ENCODE assay signal across 10 cellular contexts in genomic region chr19:19105365-19106060, GRCh38. TPM values are rescaled to one million over a fixed set of nuclear protein-coding genes. Genes with fewer than 3 reads are reported as not detected.
DNase-seq lines count a peak whose midpoint lies in the region; ATAC-seq, FAIRE-seq and TF ChIP-seq lines count a peak whose summit lies in the region.
"Had no signal": no experiment of that assay in that cellular context is flagged by ENCODE, and none has a peak within 500 bp of the region (broad histone marks: within the 10 kb centered on the region; RNA-seq: fewer than 3 reads in every experiment).

No MANE protein-coding gene starts in this region.

- no peaks in the 10 kb centered on the region for H3K9me1 ChIP-seq in K562 (ENCODE audit: control insufficient read depth, insufficient read depth, low read length)

- no peaks in the 10 kb centered on the region for H3K9me3 Mint-ChIP-seq in activated CD4-positive, alpha-beta T cell treated with anti-CD3 and anti-CD28 coated beads for 36 hours (ENCODE audit: low read depth)
- H3K9me3 Mint-ChIP-seq in activated CD4-positive, alpha-beta T cell treated with anti-CD3 and anti-CD28 coated beads, Interleukin-2, amount 10 ng/mL, durations not matched to agents 24 days and 14 days = no peaks in the 10 kb centered on the region
- H3K9me3 Mint-ChIP-seq: CD4-positive, alpha-beta memory T cell had no signal

- peak; percentile 92 for FAIRE-seq in K562 (lab: Jason Lieb, UNC)

- intact Hi-C loops in activated CD4-positive, alpha-beta T cell treated with anti-CD3 and anti-CD28 coated beads for 36 hours (cut with DNase I, micrococcal nuclease) = no loop called here
- intact Hi-C loops in activated CD4-positive, alpha-beta T cell treated with anti-CD3 and anti-CD28 coated beads, Interleukin-2, amount 10 ng/mL, durations not matched to agents 24 days and 14 days (cut with micrococcal nuclease) = no loop called here
- intact Hi-C loops in K562 (cut with micrococcal nuclease) = loop anchor here (2.0 kb wide), 1 partner anchor 73 kb away; the partner anchor contains the start of genes ARMC6 and SUGP2

- POLR2A ChIA-PET in activated CD4-positive, alpha-beta T cell treated with anti-CD3 and anti-CD28 coated beads for 36 hours (lab: Charles Lee) = no interaction called here
- POLR2A ChIA-PET in K562 (lab: Yijun Ruan, JAX) = interaction anchor here (0.6 kb wide), 1 partner anchor 18 kb away, joined by 3 read pairs; no protein-coding TSS in a partner anchor

- H3K27me3 ChIP-seq in K562 (ENCODE audit: control insufficient read depth in 2 of 2, insufficient read depth in 2 of 2, low read length in 2 of 2) = no peaks in the 10 kb centered on the region

- no TSS peak for BruUV-seq in K562 (replicated peaks; lab: Mats Ljungman, UMichigan)

- no peaks in the 10 kb centered on the region for H3K9me3 ChIP-seq in K562 (replicated peaks; ENCODE audit: control insufficient read depth, insufficient read depth, low read depth, low read length)

- H3K27ac Mint-ChIP-seq in activated CD4-positive, alpha-beta T cell treated with anti-CD3 and anti-CD28 coated beads for 36 hours = no peak overlapping the region
- no peak overlapping the region for H3K27ac Mint-ChIP-seq in activated CD4-positive, alpha-beta T cell treated with anti-CD3 and anti-CD28 coated beads, Interleukin-2, amount 10 ng/mL, durations not matched to agents 24 days and 14 days

- H3K4me2 ChIP-seq in K562 (ENCODE audit: insufficient read depth, low read length) = peak overlapping the region; percentile 83

- no peak for ATAC-seq in activated CD4-positive, alpha-beta T cell treated with anti-CD3 and anti-CD28 coated beads for 36 hours
- ATAC-seq in K562 = peak; percentile 96

- TF ChIP-seq CTCF in K562 (IDR thresholded peaks at IDR 0.05 in 2 of 3, conservative IDR thresholded peaks at IDR 0.05 in 1 of 3; ENCODE audit: insufficient read depth in 2 of 3, low read depth in 1 of 3, low read length in 3 of 3) = no peak

- H3K4me3 Mint-ChIP-seq in activated CD4-positive, alpha-beta T cell treated with anti-CD3 and anti-CD28 coated beads for 36 hours = no peak overlapping the region
- H3K4me3 Mint-ChIP-seq in activated CD4-positive, alpha-beta T cell treated with anti-CD3 and anti-CD28 coated beads, Interleukin-2, amount 10 ng/mL, durations not matched to agents 24 days and 14 days = no peak overlapping the region
- H3K4me3 Mint-ChIP-seq: CD4-positive, alpha-beta memory T cell had no signal

- peaks cover 35% of the 10 kb centered on the region; the same call in 2 of the 3 replicates for H3K36me3 ChIP-seq in K562 (ENCODE audit: control insufficient read depth, insufficient read depth, low read length)

- H4K20me1 ChIP-seq in K562 (replicated peaks; ENCODE audit: control insufficient read depth, insufficient read depth, low read length) = no peaks in the 10 kb centered on the region

- peaks cover under 1% of the 10 kb centered on the region for H3K36me3 Mint-ChIP-seq in activated CD4-positive, alpha-beta T cell treated with anti-CD3 and anti-CD28 coated beads for 36 hours (ENCODE audit: low read depth)
- peaks cover 2% of the 10 kb centered on the region for H3K36me3 Mint-ChIP-seq in activated CD4-positive, alpha-beta T cell treated with anti-CD3 and anti-CD28 coated beads, Interleukin-2, amount 10 ng/mL, durations not matched to agents 24 days and 14 days (ENCODE audit: low read depth)

- peak overlapping the region; percentile 41 for H3K4me3 ChIP-seq in K562

- CTCF ChIA-PET in activated CD4-positive, alpha-beta T cell treated with anti-CD3 and anti-CD28 coated beads for 36 hours (lab: Charles Lee) = interaction anchor here (1.3 kb wide), 1 partner anchor 10 kb away, joined by 3 read pairs; no protein-coding TSS in a partner anchor
- CTCF ChIA-PET in K562 (lab: Yijun Ruan, JAX; ENCODE audit: low intra/inter-chr PET ratio) = no interaction called here

- no peaks in the 10 kb centered on the region for H3K27me3 Mint-ChIP-seq in activated CD4-positive, alpha-beta T cell treated with anti-CD3 and anti-CD28 coated beads for 36 hours
- peaks cover 2% of the 10 kb centered on the region for H3K27me3 Mint-ChIP-seq in activated CD4-positive, alpha-beta T cell treated with anti-CD3 and anti-CD28 coated beads, Interleukin-2, amount 10 ng/mL, durations not matched to agents 24 days and 14 days
- H3K27me3 Mint-ChIP-seq: CD4-positive, alpha-beta memory T cell had no signal

- H3K79me2 ChIP-seq in K562 (ENCODE audit: control insufficient read depth, insufficient read depth, low read length) = no peaks in the 10 kb centered on the region

- DNase-seq in activated CD4-positive, alpha-beta T cell treated with anti-CD3 and anti-CD28 coated beads for 36 hours = peak; percentile 29
- no peak for DNase-seq in activated CD4-positive, alpha-beta T cell treated with anti-CD3 and anti-CD28 coated beads, Interleukin-2, amount 10 ng/mL, durations not matched to agents 24 days and 14 days
- peak; percentile 92 to 95 (median 93) for DNase-seq in K562 (ENCODE audit: extremely low read depth in 1 of 4, low spot score in 3 of 4)
- peak; percentile 56 for DNase-seq in iris pigment epithelial cell (ENCODE audit: low read depth)
- DNase-seq in ureter (ENCODE audit: low spot score) = peak; percentile 59
- DNase-seq in middle frontal gyrus (ENCODE audit: extremely low spot score, low spot score) = no peak
- no peak for DNase-seq in dedifferentiated amniotic fluid mesenchymal stem cell (ENCODE audit: extremely low spot score)
- no peak for DNase-seq in stimulated activated CD4-positive, alpha-beta T cell treated with anti-CD3 and anti-CD28 coated beads, Interleukin-4, amount 100 ng/mL, for 24 hours
- DNase-seq: CD4-positive, alpha-beta memory T cell; NCI-H187 treated with DMSO at 0.1 percent for 48 hours had no signal

- TF ChIP-seq EP300 in K562 (IDR thresholded peaks at IDR 0.05; ENCODE audit: low read length) = peak; percentile 5; the same call in 1 of the 2 replicates

- TF ChIP-seq RAD21 in K562 (CRISPR knock-in tag; conservative IDR thresholded peaks at IDR 0.05 in 1 of 2, IDR thresholded peaks at IDR 0.05 in 1 of 2) = no peak

- H3K4me1 Mint-ChIP-seq in activated CD4-positive, alpha-beta T cell treated with anti-CD3 and anti-CD28 coated beads for 36 hours = peaks cover 2% of the 10 kb centered on the region
- H3K4me1 Mint-ChIP-seq in activated CD4-positive, alpha-beta T cell treated with anti-CD3 and anti-CD28 coated beads, Interleukin-2, amount 10 ng/mL, durations not matched to agents 24 days and 14 days = no peaks in the 10 kb centered on the region

- H3K27ac ChIP-seq in K562 (ENCODE audit: extremely low read depth, low read depth, low read length) = peak overlapping the region; percentile 75

- 11% methylated on average over 24 of the region's 36 CpGs for WGBS in K562 (ENCODE audit: insufficient coverage, low coverage, missing lambda C conversion rate)

- peaks cover 14 to 45% of the 10 kb centered on the region in 2 experiments for H3K4me1 ChIP-seq in K562 (replicated peaks in 1 of 2; ENCODE audit: control insufficient read depth in 2 of 2, insufficient read depth in 2 of 2, low read length in 2 of 2)

- TF ChIP-seq POLR2A in K562 (conservative IDR thresholded peaks at IDR 0.05) = peak; percentile 89

- peak overlapping the region; percentile 91 for H2AFZ ChIP-seq in K562 (ENCODE audit: low read depth, low read length)

- in situ Hi-C loops in K562 (cut with MboI) = no loop called here

- H3K9ac ChIP-seq in K562 (ENCODE audit: insufficient read depth in 1 of 2, low read depth in 2 of 2, low read length in 2 of 2) = peak overlapping the region; percentile 61 to 80

RNA-seq across cellular contexts. Expression of gene TMEM161A, which starts 32.8 kb away (rescaled TPM):
- total RNA-seq in activated CD4-positive, alpha-beta T cell treated with anti-CD3 and anti-CD28 coated beads for 36 hours = 10 to 100 TPM; 26.8 to 31.9 TPM
- total RNA-seq in activated CD4-positive, alpha-beta T cell treated with anti-CD3 and anti-CD28 coated beads, Interleukin-2, amount 10 ng/mL, durations not matched to agents 24 days and 14 days = 40.7 and 44.1 TPM in 2 replicates
- total RNA-seq in K562 (2011; cell fraction: chromatin; rRNA removed; ENCODE audit: low replicate concordance) = 61.8 and 208 TPM in 2 replicates
- 275 and 276 TPM in 2 replicates for total RNA-seq in K562 (2011; cell fraction: nucleolus; rRNA removed)
- 120 and 154 TPM in 2 replicates for total RNA-seq in K562 (2011; cell fraction: nucleoplasm; rRNA removed)
- total RNA-seq in K562 (2014; rRNA removed) (77.2 and 105 TPM in 2 replicates), K562 (2014; rRNA removed; fragmentation: Illumina TruSeq; extraction: Trizol) (15.4 and 24.5 TPM in 2 replicates), K562 (2015; rRNA removed; fragmentation: Illumina TruSeq; extraction: Trizol) (33.8 and 38.9 TPM in 2 replicates), K562 (2021) (76.7 and 81.2 TPM in 2 replicates), ureter (25.3 TPM)
- polyA plus RNA-seq in K562 (2011; rRNA removed) (42.5 and 66.4 TPM in 2 replicates), K562 (2014; fragmentation: Illumina TruSeq; extraction: Trizol) (29.2 and 68.5 TPM in 2 replicates), K562 (2014; fragmentation: Nextera tagmentation; extraction: Ambion mirVana) (1 to 10 TPM in 1 of 2 experiments, under 1 TPM in 1; 0.63 to 4.7 TPM), K562 (2014; rRNA removed) (92.3 and 98.4 TPM in 2 replicates)
- 82.2 and 238 TPM in 2 replicates for polyA plus RNA-seq in K562 (2011; cell fraction: cytosol; rRNA removed)
- 177 and 332 TPM in 2 replicates for polyA plus RNA-seq in K562 (2011; cell fraction: nucleus; rRNA removed)
- 45.4 and 63.2 TPM in 2 replicates for polyA plus RNA-seq in K562 (2012)
- polyA minus RNA-seq in K562 (2011; rRNA and poly(A)+ RNA removed) = 35.9 and 53.2 TPM in 2 replicates
- polyA minus RNA-seq in K562 (2011; cell fraction: cytosol; rRNA and poly(A)+ RNA removed) = 52.1 and 59.5 TPM in 2 replicates
- 89.7 and 90.0 TPM in 2 replicates for polyA minus RNA-seq in K562 (2011; cell fraction: nucleus; rRNA and poly(A)+ RNA removed)

RNA-seq across cellular contexts. Expression of gene SLC25A42, which starts 41.7 kb away (rescaled TPM):
- total RNA-seq in activated CD4-positive, alpha-beta T cell treated with anti-CD3 and anti-CD28 coated beads for 36 hours = 10 to 100 TPM; 10.4 to 10.6 TPM
- 8.0 and 8.1 TPM in 2 replicates for total RNA-seq in activated CD4-positive, alpha-beta T cell treated with anti-CD3 and anti-CD28 coated beads, Interleukin-2, amount 10 ng/mL, durations not matched to agents 24 days and 14 days
- total RNA-seq in K562 (2011; cell fraction: chromatin; rRNA removed; ENCODE audit: low replicate concordance) = 32.0 and 85.4 TPM in 2 replicates
- total RNA-seq in K562 (2011; cell fraction: nucleolus; rRNA removed) = 50.1 and 57.7 TPM in 2 replicates
- total RNA-seq in K562 (2011; cell fraction: nucleoplasm; rRNA removed) = 45.2 and 57.4 TPM in 2 replicates
- 14.1 and 15.1 TPM in 2 replicates for total RNA-seq in K562 (2014; rRNA removed)
- total RNA-seq in K562 (2014; rRNA removed; fragmentation: Illumina TruSeq; extraction: Trizol) = 7.9 and 10.5 TPM in 2 replicates
- total RNA-seq in K562 (2015; rRNA removed; fragmentation: Illumina TruSeq; extraction: Trizol) = 8.7 and 9.9 TPM in 2 replicates
- 30.2 and 32.2 TPM in 2 replicates for total RNA-seq in K562 (2021)
- 17.0 and 19.4 TPM in 2 replicates for polyA plus RNA-seq in K562 (2011; rRNA removed)
- 21.5 and 36.4 TPM in 2 replicates for polyA plus RNA-seq in K562 (2011; cell fraction: cytosol; rRNA removed)
- 66.0 and 91.7 TPM in 2 replicates for polyA plus RNA-seq in K562 (2011; cell fraction: nucleus; rRNA removed)
- 17.8 and 23.7 TPM in 2 replicates for polyA plus RNA-seq in K562 (2012)
- 16.4 and 23.3 TPM in 2 replicates for polyA plus RNA-seq in K562 (2014; fragmentation: Illumina TruSeq; extraction: Trizol)
- polyA plus RNA-seq in K562 (2014; fragmentation: Nextera tagmentation; extraction: Ambion mirVana) = 1 to 10 TPM in 1 of 2 experiments, under 1 TPM in 1; 0.59 to 2.0 TPM
- 24.7 and 25.5 TPM in 2 replicates for polyA plus RNA-seq in K562 (2014; rRNA removed)
- polyA minus RNA-seq in K562 (2011; rRNA and poly(A)+ RNA removed) = 6.5 and 10.2 TPM in 2 replicates
- polyA minus RNA-seq in K562 (2011; cell fraction: cytosol; rRNA and poly(A)+ RNA removed) = 11.4 and 14.1 TPM in 2 replicates
- 13.1 and 13.3 TPM in 2 replicates for polyA minus RNA-seq in K562 (2011; cell fraction: nucleus; rRNA and poly(A)+ RNA removed)
- total RNA-seq in ureter = 19.6 TPM

Comparison
In these comparisons a context has a peak if more than half of its experiments do, and no peak if none do; other contexts are left out.
1. DNase-seq: peak in activated CD4-positive, alpha-beta T cell treated with anti-CD3 and anti-CD28 coated beads for 36 hours (single experiment), K562 (4 of 4), iris pigment epithelial cell (single experiment) and ureter (single experiment); none in activated CD4-positive, alpha-beta T cell treated with anti-CD3 and anti-CD28 coated beads, Interleukin-2, amount 10 ng/mL, durations not matched to agents 24 days and 14 days (single experiment), middle frontal gyrus (single experiment), dedifferentiated amniotic fluid mesenchymal stem cell (single experiment) and stimulated activated CD4-positive, alpha-beta T cell treated with anti-CD3 and anti-CD28 coated beads, Interleukin-4, amount 100 ng/mL, for 24 hours (single experiment).